1 cellular context compared by ENCODE assay signal in the genomic region with DNA sequence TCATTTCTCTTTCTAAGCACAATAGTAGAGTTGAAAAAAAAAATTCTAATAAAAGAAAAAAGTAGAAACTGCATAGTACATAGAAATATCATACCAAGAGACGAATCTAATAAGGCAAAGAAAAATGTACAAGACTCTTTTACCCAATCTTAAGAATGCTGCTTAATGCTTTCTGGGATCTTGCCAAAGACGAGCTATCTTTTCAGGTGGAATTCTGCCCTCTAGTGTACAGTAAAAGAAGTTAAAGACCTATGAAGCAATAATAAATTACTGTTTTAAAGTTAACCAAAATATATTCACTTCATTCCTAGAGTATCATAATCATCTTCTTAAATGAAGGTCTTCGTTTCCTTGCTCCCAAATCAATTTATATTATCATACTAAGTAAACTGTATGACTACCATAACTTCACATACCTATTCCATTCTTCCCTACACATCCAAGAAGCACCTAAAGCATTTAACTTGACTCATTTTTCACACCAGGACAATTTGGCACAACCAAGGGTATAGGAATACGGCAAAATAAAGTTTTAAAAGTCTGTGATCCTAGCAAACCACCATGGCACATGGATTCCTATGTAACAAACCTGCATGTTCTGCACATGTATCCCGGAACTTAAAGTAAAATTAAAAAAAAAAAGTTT.
TF ChIP-seq lines count a peak whose summit lies in the region.

No MANE protein-coding gene starts in this region.

TF ChIP-seq in K562, 482 proteins besides CTCF, POLR2A, EP300 and RAD21 (continued from another document and continues in another):
- no peak for TF ChIP-seq ZBTB11 (CRISPR knock-in tag; IDR thresholded peaks at IDR 0.05)
- TF ChIP-seq SMARCA4 (IDR thresholded peaks at IDR 0.05) = peak; percentile 58
- no peak for TF ChIP-seq BRD9 (IDR thresholded peaks at IDR 0.05; ENCODE audit: low read depth, partially characterized antibody)
- TF ChIP-seq ZKSCAN1 (IDR thresholded peaks at IDR 0.05; ENCODE audit: low read depth, low read length) = no peak
- no peak for TF ChIP-seq COPS2 (conservative IDR thresholded peaks at IDR 0.05)
- peak in 1 of 2 experiments; percentile 14 for TF ChIP-seq NCOA2 (IDR thresholded peaks at IDR 0.05; ENCODE audit: partially characterized antibody in 2 of 2)
- no peak for TF ChIP-seq ZNF124 (CRISPR knock-in tag; IDR thresholded peaks at IDR 0.05)
- no peak for TF ChIP-seq NR2C2 (CRISPR knock-in tag; IDR thresholded peaks at IDR 0.05)
- no peak for TF ChIP-seq NR2C2 (tag; IDR thresholded peaks at IDR 0.05)
- no peak for TF ChIP-seq NCOA1 (IDR thresholded peaks at IDR 0.05; ENCODE audit: low read depth)
- TF ChIP-seq ZNF395 (CRISPR knock-in tag; IDR thresholded peaks at IDR 0.05) = no peak
- no peak for TF ChIP-seq RCOR1 (IDR thresholded peaks at IDR 0.05; ENCODE audit: borderline replicate concordance in 1 of 2, low read depth in 2 of 2, low read length in 2 of 2)
- peak; percentile 99 for TF ChIP-seq NFIC (IDR thresholded peaks at IDR 0.05)
- no peak for TF ChIP-seq ATF7 (IDR thresholded peaks at IDR 0.05)
- TF ChIP-seq ZNF445 (CRISPR knock-in tag; IDR thresholded peaks at IDR 0.05; ENCODE audit: low read depth) = no peak
- TF ChIP-seq ASH1L (IDR thresholded peaks at IDR 0.05; ENCODE audit: borderline replicate concordance, low read depth, partially characterized antibody) = no peak
- TF ChIP-seq GABPB2 (CRISPR knock-in tag; conservative IDR thresholded peaks at IDR 0.05) = no peak
- TF ChIP-seq HES1 (IDR thresholded peaks at IDR 0.05; ENCODE audit: low read depth) = no peak
- no peak for TF ChIP-seq E2F1 (CRISPR knock-in tag; IDR thresholded peaks at IDR 0.05)
- TF ChIP-seq TBL1XR1 (IDR thresholded peaks at IDR 0.05; ENCODE audit: low read length in 2 of 2) = no peak
- 0 out of 4 replicates have a peak, but pooled peaks have one; percentile 16 to 18 for TF ChIP-seq MNT (conservative IDR thresholded peaks at IDR 0.05)
- 0 out of 2 replicates have a peak, but pooled peaks have one; percentile 18 for TF ChIP-seq ARID1B (IDR thresholded peaks at IDR 0.05)
- TF ChIP-seq, protein P1, sequence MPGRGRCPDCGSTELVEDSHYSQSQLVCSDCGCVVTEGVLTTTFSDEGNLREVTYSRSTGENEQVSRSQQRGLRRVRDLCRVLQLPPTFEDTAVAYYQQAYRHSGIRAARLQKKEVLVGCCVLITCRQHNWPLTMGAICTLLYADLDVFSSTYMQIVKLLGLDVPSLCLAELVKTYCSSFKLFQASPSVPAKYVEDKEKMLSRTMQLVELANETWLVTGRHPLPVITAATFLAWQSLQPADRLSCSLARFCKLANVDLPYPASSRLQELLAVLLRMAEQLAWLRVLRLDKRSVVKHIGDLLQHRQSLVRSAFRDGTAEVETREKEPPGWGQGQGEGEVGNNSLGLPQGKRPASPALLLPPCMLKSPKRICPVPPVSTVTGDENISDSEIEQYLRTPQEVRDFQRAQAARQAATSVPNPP (IDR thresholded peaks at IDR 0.05; ENCODE audit: borderline replicate concordance, insufficient read depth, insufficient read length) = no peak
- no peak for TF ChIP-seq L3MBTL2 (IDR thresholded peaks at IDR 0.05)
- no peak for TF ChIP-seq CBFA2T2 (conservative IDR thresholded peaks at IDR 0.05)
- peak; percentile 96 for TF ChIP-seq CEBPB (tag; IDR thresholded peaks at IDR 0.05)
- no peak for TF ChIP-seq ETV5 (CRISPR knock-in tag; IDR thresholded peaks at IDR 0.05; ENCODE audit: low read depth)
- TF ChIP-seq NEUROD1 (IDR thresholded peaks at IDR 0.05; ENCODE audit: borderline replicate concordance, low read depth, low read length, partially characterized antibody) = no peak
- TF ChIP-seq, protein P2, sequence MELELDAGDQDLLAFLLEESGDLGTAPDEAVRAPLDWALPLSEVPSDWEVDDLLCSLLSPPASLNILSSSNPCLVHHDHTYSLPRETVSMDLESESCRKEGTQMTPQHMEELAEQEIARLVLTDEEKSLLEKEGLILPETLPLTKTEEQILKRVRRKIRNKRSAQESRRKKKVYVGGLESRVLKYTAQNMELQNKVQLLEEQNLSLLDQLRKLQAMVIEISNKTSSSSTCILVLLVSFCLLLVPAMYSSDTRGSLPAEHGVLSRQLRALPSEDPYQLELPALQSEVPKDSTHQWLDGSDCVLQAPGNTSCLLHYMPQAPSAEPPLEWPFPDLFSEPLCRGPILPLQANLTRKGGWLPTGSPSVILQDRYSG (tag; conservative IDR thresholded peaks at IDR 0.05; ENCODE audit: low read depth) = no peak
- TF ChIP-seq, protein P3, sequence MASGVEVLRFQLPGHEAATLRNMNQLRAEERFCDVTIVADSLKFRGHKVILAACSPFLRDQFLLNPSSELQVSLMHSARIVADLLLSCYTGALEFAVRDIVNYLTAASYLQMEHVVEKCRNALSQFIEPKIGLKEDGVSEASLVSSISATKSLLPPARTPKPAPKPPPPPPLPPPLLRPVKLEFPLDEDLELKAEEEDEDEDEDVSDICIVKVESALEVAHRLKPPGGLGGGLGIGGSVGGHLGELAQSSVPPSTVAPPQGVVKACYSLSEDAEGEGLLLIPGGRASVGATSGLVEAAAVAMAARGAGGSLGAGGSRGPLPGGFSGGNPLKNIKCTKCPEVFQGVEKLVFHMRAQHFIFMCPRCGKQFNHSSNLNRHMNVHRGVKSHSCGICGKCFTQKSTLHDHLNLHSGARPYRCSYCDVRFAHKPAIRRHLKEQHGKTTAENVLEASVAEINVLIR (CRISPR knock-in tag; IDR thresholded peaks at IDR 0.05) = no peak
- peak; percentile 11; the same call in 1 of the 2 replicates for TF ChIP-seq MAFF (IDR thresholded peaks at IDR 0.05; ENCODE audit: low read length)
- TF ChIP-seq CEBPG (CRISPR knock-in tag; IDR thresholded peaks at IDR 0.05) = peak; percentile 68; the same call in 1 of the 2 replicates
- TF ChIP-seq CEBPG (tag; conservative IDR thresholded peaks at IDR 0.05 in 1 of 2, IDR thresholded peaks at IDR 0.05 in 1 of 2) = peak; percentile 94 to 99
- no peak for TF ChIP-seq CHD2 (IDR thresholded peaks at IDR 0.05; ENCODE audit: low read depth, low read length)
- TF ChIP-seq, protein P4, sequence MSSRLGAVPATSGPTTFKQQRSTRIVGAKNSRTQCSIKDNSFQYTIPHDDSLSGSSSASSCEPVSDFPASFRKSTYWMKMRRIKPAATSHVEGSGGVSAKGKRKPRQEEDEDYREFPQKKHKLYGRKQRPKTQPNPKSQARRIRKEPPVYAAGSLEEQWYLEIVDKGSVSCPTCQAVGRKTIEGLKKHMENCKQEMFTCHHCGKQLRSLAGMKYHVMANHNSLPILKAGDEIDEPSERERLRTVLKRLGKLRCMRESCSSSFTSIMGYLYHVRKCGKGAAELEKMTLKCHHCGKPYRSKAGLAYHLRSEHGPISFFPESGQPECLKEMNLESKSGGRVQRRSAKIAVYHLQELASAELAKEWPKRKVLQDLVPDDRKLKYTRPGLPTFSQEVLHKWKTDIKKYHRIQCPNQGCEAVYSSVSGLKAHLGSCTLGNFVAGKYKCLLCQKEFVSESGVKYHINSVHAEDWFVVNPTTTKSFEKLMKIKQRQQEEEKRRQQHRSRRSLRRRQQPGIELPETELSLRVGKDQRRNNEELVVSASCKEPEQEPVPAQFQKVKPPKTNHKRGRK (tag; IDR thresholded peaks at IDR 0.05) = no peak
- TF ChIP-seq ZBTB1 (CRISPR knock-in tag; IDR thresholded peaks at IDR 0.05; ENCODE audit: borderline replicate concordance, low read depth) = no peak
- TF ChIP-seq MEF2D (tag; conservative IDR thresholded peaks at IDR 0.05; ENCODE audit: low read depth) = no peak
- peak; percentile 35; the same call in 1 of the 2 replicates for TF ChIP-seq IRF9 (tag; IDR thresholded peaks at IDR 0.05)
- no peak for TF ChIP-seq HEY1 (CRISPR knock-in tag; IDR thresholded peaks at IDR 0.05; ENCODE audit: borderline replicate concordance)
- no peak for TF ChIP-seq KLF13 (tag; IDR thresholded peaks at IDR 0.05; ENCODE audit: borderline replicate concordance, low read depth)
- TF ChIP-seq DEAF1 (CRISPR knock-in tag; IDR thresholded peaks at IDR 0.05) = peak; percentile 79
- TF ChIP-seq, protein P5, sequence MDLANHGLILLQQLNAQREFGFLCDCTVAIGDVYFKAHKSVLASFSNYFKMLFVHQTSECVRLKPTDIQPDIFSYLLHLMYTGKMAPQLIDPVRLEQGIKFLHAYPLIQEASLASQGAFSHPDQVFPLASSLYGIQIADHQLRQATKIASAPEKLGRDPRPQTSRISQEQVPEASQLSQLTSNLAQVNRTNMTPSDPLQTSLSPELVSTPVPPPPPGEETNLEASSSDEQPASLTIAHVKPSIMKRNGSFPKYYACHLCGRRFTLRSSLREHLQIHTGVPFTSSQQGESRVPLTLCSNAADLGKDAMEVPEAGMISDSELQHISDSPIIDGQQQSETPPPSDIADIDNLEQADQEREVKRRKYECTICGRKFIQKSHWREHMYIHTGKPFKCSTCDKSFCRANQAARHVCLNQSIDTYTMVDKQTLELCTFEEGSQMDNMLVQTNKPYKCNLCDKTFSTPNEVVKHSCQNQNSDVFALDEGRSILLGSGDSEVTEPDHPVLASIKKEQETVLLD (IDR thresholded peaks at IDR 0.05) = no peak
- TF ChIP-seq HNRNPL (IDR thresholded peaks at IDR 0.05; ENCODE audit: low read depth, low read length) = no peak
- no peak for TF ChIP-seq SMARCB1 (IDR thresholded peaks at IDR 0.05; ENCODE audit: insufficient read length, low read depth)
